ENCODE assay signal across 8 cellular contexts in genomic region chr11:119106564-119107537, GRCh38. TPM values are rescaled to one million over a fixed set of nuclear protein-coding genes. Genes with fewer than 3 reads are reported as not detected.
DNase-seq lines count a peak whose midpoint lies in the region; ATAC-seq and TF ChIP-seq lines count a peak whose summit lies in the region.

Gene C2CD2L (plus strand): TSS chr11:119107344. CDS start chr11:119107742, 398 bp downstream.

- H3K4me1 ChIP-seq in SK-N-SH (ENCODE audit: control insufficient read depth in 1 of 2, insufficient read depth in 2 of 2, low read depth in 1 of 2, low read length in 1 of 2) = peaks cover 28 to 32% of the 10 kb centered on the region in 2 experiments

- H3K4me3 ChIP-seq in HFF-Myc (replicated peaks; ENCODE audit: low read depth, low read length) (peak within 1 kb of the TSS; percentile 73), SK-N-SH (ENCODE audit: low read depth in 2 of 2, low read length in 1 of 2) (peak within 1 kb of the TSS; percentile 85 to 86)

- H3K27ac Mint-ChIP-seq in activated naive CD4-positive, alpha-beta T cell treated with anti-CD3 and anti-CD28 coated beads, Interleukin-2, amount 10 ng/mL, durations not matched to agents 7 days and 5 days = peak within 1 kb of the TSS; percentile 88

- H3K4me1 Mint-ChIP-seq in activated naive CD4-positive, alpha-beta T cell treated with anti-CD3 and anti-CD28 coated beads, Interleukin-2, amount 10 ng/mL, durations not matched to agents 7 days and 5 days = peaks cover 69% of the 10 kb centered on the region

- no peaks in the 10 kb centered on the region for H3K9me3 ChIP-seq in SK-N-SH

- H3K27me3 Mint-ChIP-seq in activated naive CD4-positive, alpha-beta T cell treated with anti-CD3 and anti-CD28 coated beads, Interleukin-2, amount 10 ng/mL, durations not matched to agents 7 days and 5 days = peaks cover 5% of the 10 kb centered on the region

- H3K36me3 Mint-ChIP-seq in activated naive CD4-positive, alpha-beta T cell treated with anti-CD3 and anti-CD28 coated beads, Interleukin-2, amount 10 ng/mL, durations not matched to agents 7 days and 5 days = peaks cover 32% of the 10 kb centered on the region

- TF ChIP-seq CTCF in HFF-Myc (IDR thresholded peaks at IDR 0.05; ENCODE audit: low read depth, low read length, missing control alignments) (no peak), SK-N-SH (IDR thresholded peaks at IDR 0.05) (no peak), omental fat pad (IDR thresholded peaks at IDR 0.05) (no peak)

- WGBS in SK-N-SH (ENCODE audit: low lambda C conversion rate) = 6% methylated on average over 17 of the region's 49 CpGs

- DNase-seq in GF-D8 (lab: John Stamatoyannopoulos, UW) (peak; percentile 100), HFF-Myc (ENCODE audit: extremely low read depth, low read depth) (no peak), NCI-H1048 (lab: John Stamatoyannopoulos, UW) (peak; percentile 78), SK-N-SH (peak; percentile 97), glomerular endothelial cell (ENCODE audit: extremely low read depth, low read depth, low spot score) (no peak), omental fat pad (ENCODE audit: low spot score) (peak; percentile 72)
- peak; percentile 94 for DNase-seq in activated naive CD4-positive, alpha-beta T cell treated with anti-CD3 and anti-CD28 coated beads, Interleukin-2, amount 10 ng/mL, durations not matched to agents 7 days and 5 days

- H3K4me3 Mint-ChIP-seq in activated naive CD4-positive, alpha-beta T cell treated with anti-CD3 and anti-CD28 coated beads, Interleukin-2, amount 10 ng/mL, durations not matched to agents 7 days and 5 days = peak within 1 kb of the TSS; percentile 87

- peak within 1 kb of the TSS; percentile 98 for H3K4me2 ChIP-seq in SK-N-SH

- TF ChIP-seq EP300 in SK-N-SH (IDR thresholded peaks at IDR 0.05; ENCODE audit: borderline replicate concordance in 1 of 2, low read depth in 1 of 2, low read length in 1 of 2) = no peak

- H3F3A ChIP-seq in SK-N-SH (replicated peaks; ENCODE audit: insufficient read depth) = peaks cover 24% of the 10 kb centered on the region

- no peaks in the 10 kb centered on the region for H4K20me1 ChIP-seq in SK-N-SH (ENCODE audit: insufficient read depth)

- H3K27me3 ChIP-seq in SK-N-SH (ENCODE audit: insufficient read depth) = no peaks in the 10 kb centered on the region

- no peaks in the 10 kb centered on the region for H3K9me2 ChIP-seq in SK-N-SH

- POLR2A ChIA-PET in SK-N-SH (lab: Yijun Ruan, JAX) = interaction anchor here (0.6 to 4.3 kb wide), 9 partner anchors 12 to 210 kb away, joined by 3 to 17 read pairs (median 4); partner anchors contain the start of genes HINFP, HMBS, MCAM and NLRX1

- ATAC-seq in omental fat pad (ENCODE audit: low FRiP score) = peak; percentile 82

- peaks cover 0 to 9% of the 10 kb centered on the region in 2 experiments for H3K36me3 ChIP-seq in SK-N-SH (replicated peaks in 1 of 2; ENCODE audit: control insufficient read depth in 1 of 2, insufficient read depth in 2 of 2, low read length in 1 of 2)

- peak within 1 kb of the TSS; percentile 89 for H2AFZ ChIP-seq in SK-N-SH (ENCODE audit: low read depth)

- H3K27ac ChIP-seq in SK-N-SH (ENCODE audit: low read depth in 2 of 2, low read length in 1 of 2) (peak within 1 kb of the TSS; percentile 62 to 86), temporal lobe (ENCODE audit: low read depth, low read length) (peak within 1 kb of the TSS; percentile 86)

- peak within 1 kb of the TSS; percentile 81 for H3K9ac ChIP-seq in SK-N-SH

- H3K9me3 Mint-ChIP-seq in activated naive CD4-positive, alpha-beta T cell treated with anti-CD3 and anti-CD28 coated beads, Interleukin-2, amount 10 ng/mL, durations not matched to agents 7 days and 5 days = no peaks in the 10 kb centered on the region

- H3K79me2 ChIP-seq in SK-N-SH (ENCODE audit: insufficient read depth) = peaks cover 35% of the 10 kb centered on the region; the same call in 1 of the 2 replicates

- TF ChIP-seq RAD21 in SK-N-SH (IDR thresholded peaks at IDR 0.05; ENCODE audit: low read length) = no peak

- CTCF ChIA-PET in SK-N-SH (lab: Yijun Ruan, JAX) = interaction anchor here (0.6 to 2.0 kb wide), 9 partner anchors 8 to 249 kb away, joined by 3 to 9 read pairs (median 4); a partner anchor contains a TSS
- CTCF ChIA-PET in activated naive CD4-positive, alpha-beta T cell treated with anti-CD3 and anti-CD28 coated beads, Interleukin-2, amount 10 ng/mL, durations not matched to agents 7 days and 5 days (lab: Charles Lee) = interaction anchor here (0.9 to 1.9 kb wide), 11 partner anchors 9 to 231 kb away, joined by 3 to 13 read pairs (median 3); no protein-coding TSS in a partner anchor

TF ChIP-seq in SK-N-SH, 30 proteins besides CTCF, POLR2A, EP300 and RAD21 (continues in another document):
- no peak for TF ChIP-seq ELF1 (IDR thresholded peaks at IDR 0.05)
- no peak for TF ChIP-seq TCF12 (IDR thresholded peaks at IDR 0.05)
- TF ChIP-seq ZBTB33 (IDR thresholded peaks at IDR 0.05; ENCODE audit: borderline replicate concordance, low read depth) = no peak
- TF ChIP-seq, protein P1, sequence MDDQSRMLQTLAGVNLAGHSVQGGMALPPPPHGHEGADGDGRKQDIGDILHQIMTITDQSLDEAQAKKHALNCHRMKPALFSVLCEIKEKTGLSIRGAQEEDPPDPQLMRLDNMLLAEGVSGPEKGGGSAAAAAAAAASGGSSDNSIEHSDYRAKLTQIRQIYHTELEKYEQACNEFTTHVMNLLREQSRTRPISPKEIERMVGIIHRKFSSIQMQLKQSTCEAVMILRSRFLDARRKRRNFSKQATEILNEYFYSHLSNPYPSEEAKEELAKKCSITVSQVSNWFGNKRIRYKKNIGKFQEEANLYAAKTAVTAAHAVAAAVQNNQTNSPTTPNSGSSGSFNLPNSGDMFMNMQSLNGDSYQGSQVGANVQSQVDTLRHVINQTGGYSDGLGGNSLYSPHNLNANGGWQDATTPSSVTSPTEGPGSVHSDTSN (IDR thresholded peaks at IDR 0.05) = no peak
- no peak for TF ChIP-seq EZH2phosphoT487 (IDR thresholded peaks at IDR 0.05; ENCODE audit: borderline replicate concordance, low read depth)
- peak; percentile 64; the same call in 1 of the 2 replicates for TF ChIP-seq POLR2AphosphoS5 (IDR thresholded peaks at IDR 0.05; ENCODE audit: low read depth, low read length)
- TF ChIP-seq, protein P2, sequence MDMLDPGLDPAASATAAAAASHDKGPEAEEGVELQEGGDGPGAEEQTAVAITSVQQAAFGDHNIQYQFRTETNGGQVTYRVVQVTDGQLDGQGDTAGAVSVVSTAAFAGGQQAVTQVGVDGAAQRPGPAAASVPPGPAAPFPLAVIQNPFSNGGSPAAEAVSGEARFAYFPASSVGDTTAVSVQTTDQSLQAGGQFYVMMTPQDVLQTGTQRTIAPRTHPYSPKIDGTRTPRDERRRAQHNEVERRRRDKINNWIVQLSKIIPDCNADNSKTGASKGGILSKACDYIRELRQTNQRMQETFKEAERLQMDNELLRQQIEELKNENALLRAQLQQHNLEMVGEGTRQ (IDR thresholded peaks at IDR 0.05; ENCODE audit: borderline replicate concordance, low read depth, low read length) = no peak
- TF ChIP-seq TAF1 (IDR thresholded peaks at IDR 0.05; ENCODE audit: borderline replicate concordance, low read depth, low read length) = peak; percentile 77
- no peak for TF ChIP-seq RCOR1 (IDR thresholded peaks at IDR 0.05; ENCODE audit: low read length)
- no peak for TF ChIP-seq REST (IDR thresholded peaks at IDR 0.05; ENCODE audit: low read depth, low read length)
- TF ChIP-seq TEAD4 (IDR thresholded peaks at IDR 0.05; ENCODE audit: borderline replicate concordance, insufficient read depth) = no peak
- no peak for TF ChIP-seq RXRA (IDR thresholded peaks at IDR 0.05; ENCODE audit: borderline replicate concordance, low read depth)

RNA-seq across cellular contexts. Expression of gene C2CD2L, which starts in this region (rescaled TPM):
- 7.6 and 8.6 TPM in 2 replicates for polyA plus RNA-seq in SK-N-SH (2012; rRNA removed)
- 3.5 and 5.3 TPM in 2 replicates for polyA plus RNA-seq in SK-N-SH (2012; cell fraction: cytosol; rRNA removed)
- 27.1 and 27.9 TPM in 2 replicates for polyA plus RNA-seq in SK-N-SH (2012; cell fraction: nucleus; rRNA removed)
- 8.9 and 13.2 TPM in 2 replicates for total RNA-seq in glomerular endothelial cell
- total RNA-seq in omental fat pad = 10 to 100 TPM in 1 of 4 donors, 1 to 10 TPM in 3; 8.2 to 10.7 (median 9.0) TPM
- total RNA-seq in temporal lobe = 7.9 TPM

Comparison
In these comparisons a context has a peak if more than half of its experiments do, and no peak if none do; other contexts are left out.
1. DNase-seq: peak in GF-D8 (single experiment), NCI-H1048 (single experiment), SK-N-SH (single experiment), activated naive CD4-positive, alpha-beta T cell treated with anti-CD3 and anti-CD28 coated beads, Interleukin-2, amount 10 ng/mL, durations not matched to agents 7 days and 5 days (single experiment) and omental fat pad (single experiment); none in HFF-Myc (single experiment) and glomerular endothelial cell (single experiment).